In genomic region chr2:84956334-84957297, GRCh38 we compare ENCODE assay signal across 1 cellular context.
TF ChIP-seq lines count a peak whose summit lies in the region.

No MANE protein-coding gene starts in this region.

TF ChIP-seq in GM23338, 12 proteins besides CTCF, POLR2A, EP300 and RAD21 (continued from another document):
- no peak for TF ChIP-seq REST (IDR thresholded peaks at IDR 0.05; ENCODE audit: unreplicated experiment)
- TF ChIP-seq ZNF462 (CRISPR knock-in tag; IDR thresholded peaks at IDR 0.05): no peak
- TF ChIP-seq NANOG (IDR thresholded peaks at IDR 0.05; ENCODE audit: borderline replicate concordance): no peak
- no peak for TF ChIP-seq ETS1 (IDR thresholded peaks at IDR 0.05)
